In genomic region chr1:58447891-58448290, GRCh38 we compare ENCODE assay signal across 1 cellular context.
TF ChIP-seq lines count a peak whose summit lies in the region.

No MANE protein-coding gene starts in this region.

TF ChIP-seq in liver, 16 proteins besides CTCF, POLR2A, EP300 and RAD21 (continued from another document):
- TF ChIP-seq, protein P1, sequence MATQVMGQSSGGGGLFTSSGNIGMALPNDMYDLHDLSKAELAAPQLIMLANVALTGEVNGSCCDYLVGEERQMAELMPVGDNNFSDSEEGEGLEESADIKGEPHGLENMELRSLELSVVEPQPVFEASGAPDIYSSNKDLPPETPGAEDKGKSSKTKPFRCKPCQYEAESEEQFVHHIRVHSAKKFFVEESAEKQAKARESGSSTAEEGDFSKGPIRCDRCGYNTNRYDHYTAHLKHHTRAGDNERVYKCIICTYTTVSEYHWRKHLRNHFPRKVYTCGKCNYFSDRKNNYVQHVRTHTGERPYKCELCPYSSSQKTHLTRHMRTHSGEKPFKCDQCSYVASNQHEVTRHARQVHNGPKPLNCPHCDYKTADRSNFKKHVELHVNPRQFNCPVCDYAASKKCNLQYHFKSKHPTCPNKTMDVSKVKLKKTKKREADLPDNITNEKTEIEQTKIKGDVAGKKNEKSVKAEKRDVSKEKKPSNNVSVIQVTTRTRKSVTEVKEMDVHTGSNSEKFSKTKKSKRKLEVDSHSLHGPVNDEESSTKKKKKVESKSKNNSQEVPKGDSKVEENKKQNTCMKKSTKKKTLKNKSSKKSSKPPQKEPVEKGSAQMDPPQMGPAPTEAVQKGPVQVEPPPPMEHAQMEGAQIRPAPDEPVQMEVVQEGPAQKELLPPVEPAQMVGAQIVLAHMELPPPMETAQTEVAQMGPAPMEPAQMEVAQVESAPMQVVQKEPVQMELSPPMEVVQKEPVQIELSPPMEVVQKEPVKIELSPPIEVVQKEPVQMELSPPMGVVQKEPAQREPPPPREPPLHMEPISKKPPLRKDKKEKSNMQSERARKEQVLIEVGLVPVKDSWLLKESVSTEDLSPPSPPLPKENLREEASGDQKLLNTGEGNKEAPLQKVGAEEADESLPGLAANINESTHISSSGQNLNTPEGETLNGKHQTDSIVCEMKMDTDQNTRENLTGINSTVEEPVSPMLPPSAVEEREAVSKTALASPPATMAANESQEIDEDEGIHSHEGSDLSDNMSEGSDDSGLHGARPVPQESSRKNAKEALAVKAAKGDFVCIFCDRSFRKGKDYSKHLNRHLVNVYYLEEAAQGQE (IDR thresholded peaks at IDR 0.05): no peak
- no peak for TF ChIP-seq GABPA (IDR thresholded peaks at IDR 0.05 in 1 of 2, conservative IDR thresholded peaks at IDR 0.05 in 1 of 2)
